16 cellular contexts compared by ENCODE assay signal in genomic region chr1:84350104-84350503, GRCh38. TPM values are rescaled to one million over a fixed set of nuclear protein-coding genes. Genes with fewer than 3 reads are reported as not detected.
DNase-seq lines count a peak whose midpoint lies in the region; ATAC-seq and TF ChIP-seq lines count a peak whose summit lies in the region.
"Had no signal": no experiment of that assay in that cellular context is flagged by ENCODE, and none has a peak within 500 bp of the region (broad histone marks: within the 10 kb centered on the region; RNA-seq: fewer than 3 reads in every experiment).

No MANE protein-coding gene starts in this region.

- H3K4me3 Mint-ChIP-seq in activated T-cell treated with anti-CD3 and anti-CD28 coated beads, Interleukin-2, amount 50 U/mL, for 24 hours, result no peak overlapping the region
- H3K4me3 Mint-ChIP-seq: CD4-positive, CD25-positive, alpha-beta regulatory T cell; GM23338 had no signal

- peaks cover 3% of the 10 kb centered on the region for H3K27me3 Mint-ChIP-seq in activated T-cell treated with anti-CD3 and anti-CD28 coated beads, Interleukin-2, amount 50 U/mL, for 24 hours
- H3K27me3 Mint-ChIP-seq: CD4-positive, CD25-positive, alpha-beta regulatory T cell had no signal

- peak overlapping the region; percentile 91 for H3K27ac ChIP-seq in cingulate gyrus (ENCODE audit: low read depth, low read length)
- H3K27ac ChIP-seq: BLaER1 treated with 17β-estradiol and CSF1 and Interleukin-3, amounts not matched to agents 10 nM and 100 nM had no signal

- no peaks in the 10 kb centered on the region for H3K36me3 Mint-ChIP-seq in activated T-cell treated with anti-CD3 and anti-CD28 coated beads, Interleukin-2, amount 50 U/mL, for 24 hours (ENCODE audit: low read depth)
- H3K36me3 Mint-ChIP-seq: CD4-positive, CD25-positive, alpha-beta regulatory T cell had no signal

- no peak for TF ChIP-seq CTCF in LNCaP clone FGC (IDR thresholded peaks at IDR 0.05; ENCODE audit: control insufficient read depth, extremely low read depth, insufficient read depth)

- H3K27ac Mint-ChIP-seq in activated T-cell treated with anti-CD3 and anti-CD28 coated beads, Interleukin-2, amount 50 U/mL, for 24 hours, result no peak overlapping the region
- H3K27ac Mint-ChIP-seq: CD4-positive, CD25-positive, alpha-beta regulatory T cell; GM23338 had no signal

- H3K9me3 Mint-ChIP-seq in activated T-cell treated with anti-CD3 and anti-CD28 coated beads, Interleukin-2, amount 50 U/mL, for 24 hours, result no peaks in the 10 kb centered on the region
- H3K9me3 Mint-ChIP-seq: CD4-positive, CD25-positive, alpha-beta regulatory T cell; GM23338 had no signal

- DNase-seq in LNCaP clone FGC (ENCODE audit: low read depth) (peak; percentile 18), left colon (no peak), superior temporal gyrus (ENCODE audit: extremely low spot score) (peak; percentile 46), A172 (ENCODE audit: low spot score) (no peak)
- no peak for DNase-seq in activated T-cell treated with anti-CD3 and anti-CD28 coated beads, Interleukin-2, amount 50 U/mL, for 24 hours
- DNase-seq: 8988T; ACHN; CD4-positive, CD25-positive, alpha-beta regulatory T cell; DMS53; GF-D8; H7 had no signal

- H3K4me1 Mint-ChIP-seq in activated T-cell treated with anti-CD3 and anti-CD28 coated beads, Interleukin-2, amount 50 U/mL, for 24 hours (ENCODE audit: low read depth), result peaks cover 1% of the 10 kb centered on the region
- H3K4me1 Mint-ChIP-seq: CD4-positive, CD25-positive, alpha-beta regulatory T cell; GM23338 had no signal

- H3K4me3 ChIP-seq in LNCaP clone FGC (ENCODE audit: low read depth, low read length), result no peak overlapping the region
- H3K4me3 ChIP-seq: BLaER1 treated with 17β-estradiol and CSF1 and Interleukin-3, amounts not matched to agents 10 nM and 100 nM; GM23338 had no signal

- ATAC-seq in left colon (peak; percentile 83), HG03196 (IDR thresholded peaks at IDR 0.05; ENCODE audit: unreplicated experiment) (no peak)
- ATAC-seq: GM23338 had no signal

- intact Hi-C loops in left colon (cut with DNase I, micrococcal nuclease), result no loop called here

RNA-seq across cellular contexts. Expression of gene DNASE2B, which starts 48.2 kb away (rescaled TPM):
- 1 to 10 TPM in 1 of 2 donors, under 1 TPM in 1; 0.70 to 1.3 TPM for total RNA-seq in left colon
- not detected in 2 replicates for total RNA-seq in A172 (2014; rRNA removed; shearing (Covaris generic))
- total RNA-seq: CD4-positive, CD25-positive, alpha-beta regulatory T cell; GM23338; HT1080 had no signal

RNA-seq across cellular contexts. Expression of gene SAMD13, which starts 48.6 kb away (rescaled TPM):
- total RNA-seq in left colon, result 10 to 100 TPM; 24.5 to 29.9 TPM
- 0.24 and 0.93 TPM in 2 replicates for total RNA-seq in A172 (2014; rRNA removed; shearing (Covaris generic))
- total RNA-seq: CD4-positive, CD25-positive, alpha-beta regulatory T cell had no signal

Comparison
In these comparisons a context has a peak if more than half of its experiments do, and no peak if none do; other contexts are left out.
1. DNase-seq: peak in LNCaP clone FGC (single experiment) and superior temporal gyrus (single experiment); none in left colon (0 of 2), activated T-cell treated with anti-CD3 and anti-CD28 coated beads, Interleukin-2, amount 50 U/mL, for 24 hours (single experiment) and A172 (single experiment).
2. RNA of gene SAMD13, which starts 48.6 kb away (total RNA-seq): 24.5 to 29.9 TPM in left colon; 0.24 to 0.93 TPM in A172; every median in the first group is over 10 times any median in the second.